ENCODE assay signal across 23 cellular contexts in genomic region chr3:177882124-177882648, GRCh38.
"Had no signal": no experiment of that assay in that cellular context is flagged by ENCODE, and none has a peak within 500 bp of the region (broad histone marks: within the 10 kb centered on the region; RNA-seq: fewer than 3 reads in every experiment).

No MANE protein-coding gene starts in this region.

- H3K36me3 ChIP-seq: cardiac muscle cell, esophagus squamous epithelium, gastrocnemius medialis, left ventricle myocardium inferior, thoracic aorta, vagina had no signal

- H3K9me3 ChIP-seq: body of pancreas, esophagus squamous epithelium, gastrocnemius medialis, left ventricle myocardium inferior, thoracic aorta, vagina had no signal

- H3K4me1 Mint-ChIP-seq: activated naive CD4-positive, alpha-beta T cell treated with anti-CD3 and anti-CD28 coated beads, Interleukin-2, amount 10 ng/mL, durations not matched to agents 7 days and 5 days; endodermal cell; natural killer cell had no signal

- H3K27ac Mint-ChIP-seq: activated B cell treated with CpG ODN at 0.5 μM for 24 hours; activated naive CD4-positive, alpha-beta T cell treated with anti-CD3 and anti-CD28 coated beads, Interleukin-2, amount 10 ng/mL, durations not matched to agents 7 days and 5 days; endodermal cell; natural killer cell; stimulated activated naive B cell treated with anti-CD40 and anti-IgM and Interleukin-4, amounts not matched to agents 10 μg/mL and 1 μg/mL and 100 μg/mL, for 72 hours; T-helper 17 cell; type B pancreatic cell had no signal

- H3K4me1 ChIP-seq: body of pancreas, esophagus squamous epithelium, gastrocnemius medialis, vagina had no signal

- DNase-seq: activated B cell treated with CpG ODN at 0.5 μM for 24 hours; activated CD4-positive, alpha-beta T cell treated with anti-CD3 and anti-CD28 coated beads for 4 hours; activated naive CD4-positive, alpha-beta T cell treated with anti-CD3 and anti-CD28 coated beads, Interleukin-2, amount 10 ng/mL, durations not matched to agents 7 days and 5 days; anterior cingulate cortex; body of pancreas; cortex of kidney; endodermal cell; esophagus squamous epithelium; gastrocnemius medialis; hippocampal formation; kidney glomerular epithelial cell; left ventricle myocardium inferior; mammary epithelial cell; midbrain; natural killer cell; small intestine; stimulated activated naive B cell treated with anti-CD40 and anti-IgM and Interleukin-4, amounts not matched to agents 10 μg/mL and 1 μg/mL and 100 μg/mL, for 72 hours; T-helper 17 cell had no signal

- H3K9me3 Mint-ChIP-seq: activated B cell treated with CpG ODN at 0.5 μM for 24 hours; activated naive CD4-positive, alpha-beta T cell treated with anti-CD3 and anti-CD28 coated beads, Interleukin-2, amount 10 ng/mL, durations not matched to agents 7 days and 5 days; endodermal cell; natural killer cell; stimulated activated naive B cell treated with anti-CD40 and anti-IgM and Interleukin-4, amounts not matched to agents 10 μg/mL and 1 μg/mL and 100 μg/mL, for 72 hours had no signal

- H3K27me3 ChIP-seq: body of pancreas, cardiac muscle cell, esophagus squamous epithelium, gastrocnemius medialis, vagina had no signal

- H3K27me3 Mint-ChIP-seq: activated B cell treated with CpG ODN at 0.5 μM for 24 hours; activated naive CD4-positive, alpha-beta T cell treated with anti-CD3 and anti-CD28 coated beads, Interleukin-2, amount 10 ng/mL, durations not matched to agents 7 days and 5 days; stimulated activated naive B cell treated with anti-CD40 and anti-IgM and Interleukin-4, amounts not matched to agents 10 μg/mL and 1 μg/mL and 100 μg/mL, for 72 hours had no signal

- H3K4me3 ChIP-seq: body of pancreas, cardiac muscle cell, esophagus squamous epithelium, gastrocnemius medialis, left ventricle myocardium inferior, thoracic aorta, vagina had no signal

- H3K27ac ChIP-seq: body of pancreas, cardiac muscle cell, esophagus squamous epithelium, gastrocnemius medialis, left ventricle myocardium inferior, thoracic aorta, vagina had no signal

- H3K4me3 Mint-ChIP-seq: activated B cell treated with CpG ODN at 0.5 μM for 24 hours; activated naive CD4-positive, alpha-beta T cell treated with anti-CD3 and anti-CD28 coated beads, Interleukin-2, amount 10 ng/mL, durations not matched to agents 7 days and 5 days; endodermal cell; natural killer cell; stimulated activated naive B cell treated with anti-CD40 and anti-IgM and Interleukin-4, amounts not matched to agents 10 μg/mL and 1 μg/mL and 100 μg/mL, for 72 hours; T-helper 17 cell; type B pancreatic cell had no signal

- ATAC-seq: body of pancreas, gastrocnemius medialis, natural killer cell, sciatic nerve, T-helper 17 cell had no signal

- H3K36me3 Mint-ChIP-seq: activated naive CD4-positive, alpha-beta T cell treated with anti-CD3 and anti-CD28 coated beads, Interleukin-2, amount 10 ng/mL, durations not matched to agents 7 days and 5 days; natural killer cell; stimulated activated naive B cell treated with anti-CD40 and anti-IgM and Interleukin-4, amounts not matched to agents 10 μg/mL and 1 μg/mL and 100 μg/mL, for 72 hours; type B pancreatic cell had no signal
